ENCODE assay signal across 13 cellular contexts in genomic region chr3:194879126-194879887, GRCh38.
DNase-seq lines count a peak whose midpoint lies in the region; ATAC-seq, FAIRE-seq and TF ChIP-seq lines count a peak whose summit lies in the region.
"Had no signal": no experiment of that assay in that cellular context is flagged by ENCODE, and none has a peak within 500 bp of the region (broad histone marks: within the 10 kb centered on the region; RNA-seq: fewer than 3 reads in every experiment).

No MANE protein-coding gene starts in this region.

- TF ChIP-seq CTCF in right atrium auricular region (IDR thresholded peaks at IDR 0.05), result no peak
- no peak for TF ChIP-seq CTCF in gastrocnemius medialis (IDR thresholded peaks at IDR 0.05 in 4 of 5, conservative IDR thresholded peaks at IDR 0.05 in 1 of 5)
- no peak for TF ChIP-seq CTCF in GM23338 (conservative IDR thresholded peaks at IDR 0.05; ENCODE audit: low read depth in 2 of 2)

- no peaks in the 10 kb centered on the region for H4K20me1 ChIP-seq in GM23338 (replicated peaks; ENCODE audit: insufficient read depth)

- no peaks in the 10 kb centered on the region for H3K79me2 ChIP-seq in GM23338 (replicated peaks; ENCODE audit: insufficient read depth)

- FAIRE-seq in GM12891 (lab: Jason Lieb, UNC), result no peak
- FAIRE-seq: GM19239, H54 had no signal

- DNase-seq in GM12891 (ENCODE audit: insufficient read length, low spot score) (no peak), T-helper 17 cell (no peak), right atrium auricular region (ENCODE audit: low spot score) (peak; percentile 58), gastrocnemius medialis (no peak), NCI-H2196 treated with DMSO at 0.1 percent for 48 hours (lab: John Stamatoyannopoulos, UW; ENCODE audit: unreplicated experiment) (no peak), GM23338 (ENCODE audit: low spot score) (no peak), NCI-H1930 (lab: John Stamatoyannopoulos, UW) (no peak)
- DNase-seq: activated naive CD4-positive, alpha-beta T cell treated with Interleukin-2 at 50 U/mL for 16 hours; NCI-H187 treated with DMSO at 0.1 percent for 48 hours had no signal

- H3K27me3 Mint-ChIP-seq in T-helper 17 cell (peaks cover 32% of the 10 kb centered on the region), GM23338 (ENCODE audit: insufficient read depth, low read depth, poor library complexity) (peaks cover 4% of the 10 kb centered on the region)
- peaks cover 22% of the 10 kb centered on the region for H3K27me3 Mint-ChIP-seq in activated T-helper 17 cell treated with anti-CD3 and anti-CD28 coated beads, Interleukin-2, amount 50 U/mL, for 72 hours

- in situ Hi-C loops in gastrocnemius medialis (cut with MboI; ENCODE audit: low sequenced_read_pairs in 4 of 4), result no loop called here

- ATAC-seq in T-helper 17 cell (peak; percentile 23), gastrocnemius medialis (no peak), GM23338 (no peak)
- ATAC-seq in activated T-helper 17 cell treated with anti-CD3 and anti-CD28 coated beads, Interleukin-2, amount 50 U/mL, for 72 hours (replicated peaks), result no peak

- H3K4me1 Mint-ChIP-seq in T-helper 17 cell (peaks cover 9% of the 10 kb centered on the region), GM23338 (no peaks in the 10 kb centered on the region)
- H3K4me1 Mint-ChIP-seq in activated T-helper 17 cell treated with anti-CD3 and anti-CD28 coated beads, Interleukin-2, amount 50 U/mL, for 72 hours, result peaks cover 4% of the 10 kb centered on the region

- H3K27me3 ChIP-seq in right atrium auricular region, result no peaks in the 10 kb centered on the region
- no peaks in the 10 kb centered on the region for H3K27me3 ChIP-seq in gastrocnemius medialis
- no peaks in the 10 kb centered on the region for H3K27me3 ChIP-seq in GM23338 (ENCODE audit: insufficient read depth)
- H3K27me3 ChIP-seq: cardiac muscle cell had no signal

- TF ChIP-seq POLR2A in GM12891 (IDR thresholded peaks at IDR 0.05; ENCODE audit: low read depth, low read length) (no peak), gastrocnemius medialis (IDR thresholded peaks at IDR 0.05) (no peak)

- H3K9me3 ChIP-seq in T-helper 17 cell (ENCODE audit: control insufficient read depth, low read length, poor library complexity, severe bottlenecking), result peaks cover 6% of the 10 kb centered on the region
- peaks cover 0 to 6% of the 10 kb centered on the region in 2 donors for H3K9me3 ChIP-seq in right atrium auricular region
- H3K9me3 ChIP-seq in gastrocnemius medialis, result no peaks in the 10 kb centered on the region

- H3K9me3 Mint-ChIP-seq in activated T-helper 17 cell treated with anti-CD3 and anti-CD28 coated beads, Interleukin-2, amount 50 U/mL, for 72 hours, result no peaks in the 10 kb centered on the region
- peaks cover 4% of the 10 kb centered on the region; the same call in 1 of the 3 replicates for H3K9me3 Mint-ChIP-seq in GM23338

- H3K4me1 ChIP-seq in right atrium auricular region, result peaks cover 0 to 49% of the 10 kb centered on the region in 2 donors
- H3K4me1 ChIP-seq in gastrocnemius medialis, result peaks cover 5 to 24% of the 10 kb centered on the region in 2 donors
- no peaks in the 10 kb centered on the region for H3K4me1 ChIP-seq in GM23338 (ENCODE audit: insufficient read depth)

- no peak overlapping the region for H3K4me3 Mint-ChIP-seq in T-helper 17 cell
- no peak overlapping the region for H3K4me3 Mint-ChIP-seq in activated T-helper 17 cell treated with anti-CD3 and anti-CD28 coated beads, Interleukin-2, amount 50 U/mL, for 72 hours
- H3K4me3 Mint-ChIP-seq in GM23338, result no peak overlapping the region

- no peak overlapping the region; the same call in 1 of the 2 replicates for H2AFZ ChIP-seq in GM23338

- intact Hi-C loops in gastrocnemius medialis (cut with DNase I; ENCODE audit: low total_unique reads), result no loop called here

- H3K36me3 Mint-ChIP-seq in T-helper 17 cell (ENCODE audit: low read depth) (no peaks in the 10 kb centered on the region), GM23338 (ENCODE audit: low read depth) (no peaks in the 10 kb centered on the region)
- no peaks in the 10 kb centered on the region for H3K36me3 Mint-ChIP-seq in activated T-helper 17 cell treated with anti-CD3 and anti-CD28 coated beads, Interleukin-2, amount 50 U/mL, for 72 hours (ENCODE audit: low read depth)

- H3K27ac ChIP-seq in right atrium auricular region (peak overlapping the region; percentile 52 to 68), gastrocnemius medialis (peak overlapping the region; percentile 15 to 71 (median 65)), GM23338 (ENCODE audit: low read depth) (no peak overlapping the region)
- H3K27ac ChIP-seq: cardiac muscle cell had no signal

- no peak overlapping the region for H3K4me2 ChIP-seq in GM23338

- H3F3A ChIP-seq in GM23338 (replicated peaks; ENCODE audit: low read depth), result no peaks in the 10 kb centered on the region

- H3K4me3 ChIP-seq in right atrium auricular region, result no peak overlapping the region
- H3K4me3 ChIP-seq in gastrocnemius medialis, result no peak overlapping the region
- no peak overlapping the region for H3K4me3 ChIP-seq in GM23338
- H3K4me3 ChIP-seq: cardiac muscle cell had no signal

- H3K27ac Mint-ChIP-seq in T-helper 17 cell (peak overlapping the region; percentile 73), GM23338 (no peak overlapping the region)
- no peak overlapping the region for H3K27ac Mint-ChIP-seq in activated T-helper 17 cell treated with anti-CD3 and anti-CD28 coated beads, Interleukin-2, amount 50 U/mL, for 72 hours

- H3K36me3 ChIP-seq in right atrium auricular region, result no peaks in the 10 kb centered on the region
- H3K36me3 ChIP-seq in gastrocnemius medialis, result no peaks in the 10 kb centered on the region
- no peaks in the 10 kb centered on the region for H3K36me3 ChIP-seq in GM23338 (ENCODE audit: insufficient read depth)
- H3K36me3 ChIP-seq: cardiac muscle cell had no signal

- H3K9me2 ChIP-seq in GM23338 (ENCODE audit: insufficient read depth), result no peaks in the 10 kb centered on the region

TF ChIP-seq in GM12891, 5 proteins besides CTCF, POLR2A, EP300 and RAD21:
- TF ChIP-seq POLR2AphosphoS5 (IDR thresholded peaks at IDR 0.05; ENCODE audit: low read depth, low read length), result no peak
- no peak for TF ChIP-seq POU2F2 (IDR thresholded peaks at IDR 0.05; ENCODE audit: low read depth, low read length)
- TF ChIP-seq SPI1 (IDR thresholded peaks at IDR 0.05; ENCODE audit: low read depth, low read length), result peak; percentile 44; the same call in 1 of the 2 replicates

TF ChIP-seq in GM23338, 12 proteins besides CTCF, POLR2A, EP300 and RAD21 (continues in another document):
- TF ChIP-seq ZNF462 (CRISPR knock-in tag; IDR thresholded peaks at IDR 0.05) (no peak), EZH2 (IDR thresholded peaks at IDR 0.05; ENCODE audit: low read depth, unreplicated experiment) (no peak), ZNF114 (CRISPR knock-in tag; IDR thresholded peaks at IDR 0.05) (no peak)
